In the genomic region with DNA sequence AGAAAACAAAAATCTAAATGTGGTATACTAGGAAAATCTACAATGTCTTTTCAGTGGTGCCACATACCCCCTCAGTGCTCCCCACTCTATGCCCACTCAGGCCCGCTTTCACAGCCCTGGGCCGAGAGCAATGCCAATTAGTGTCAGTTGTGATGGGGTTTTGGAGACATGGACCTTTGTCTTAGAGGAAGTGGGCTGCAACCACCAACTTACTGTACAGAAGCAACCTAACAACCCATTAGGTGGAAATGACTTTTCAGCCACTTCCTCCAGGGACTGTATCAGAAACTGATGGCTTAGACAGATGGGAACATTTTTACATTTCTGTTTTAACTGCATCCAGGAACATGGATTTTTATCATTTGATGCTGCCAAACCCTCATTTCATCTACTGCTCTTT, we compare ENCODE assay signal across 23 cellular contexts.
"Had no signal": no experiment of that assay in that cellular context is flagged by ENCODE, and none has a peak within 500 bp of the region (broad histone marks: within the 10 kb centered on the region; RNA-seq: fewer than 3 reads in every experiment).

No MANE protein-coding gene starts in this region.

- H3K4me3 ChIP-seq: colonic mucosa, dorsolateral prefrontal cortex, esophagus muscularis mucosa, heart left ventricle, transverse colon had no signal

- FAIRE-seq: bronchial epithelial cell, frontal cortex, islet of Langerhans, small intestine had no signal

- H3K4me1 ChIP-seq: colonic mucosa had no signal

- H3K9me3 ChIP-seq: colonic mucosa, esophagus muscularis mucosa, heart left ventricle, transverse colon had no signal

- H3K27me3 ChIP-seq: colonic mucosa, esophagus muscularis mucosa, heart left ventricle, transverse colon had no signal

- H3K27ac ChIP-seq: colonic mucosa, dorsolateral prefrontal cortex, esophagus muscularis mucosa, heart left ventricle, transverse colon had no signal

- DNase-seq: activated CD4-positive, alpha-beta memory T cell treated with anti-CD3 and anti-CD28 coated beads for 36 hours; activated CD4-positive, alpha-beta T cell treated with anti-CD3 and anti-CD28 coated beads for 48 hours; activated effector memory CD4-positive, alpha-beta T cell treated with Interleukin-2 at 50 U/mL for 16 hours; activated naive CD4-positive, alpha-beta T cell treated with anti-CD3 and anti-CD28 coated beads for 36 hours; activated naive CD8-positive, alpha-beta T cell treated with anti-CD3 and anti-CD28 coated beads, Interleukin-2, amount 10 ng/mL, durations not matched to agents 7 days and 5 days; activated T-cell treated with anti-CD3 and anti-CD28 coated beads, Interleukin-2, amount 50 U/mL, for 48 hours; amniotic stem cell; colonic mucosa; dorsolateral prefrontal cortex; heart left ventricle; naive B cell; small intestine; stimulated activated CD4-positive, alpha-beta T cell treated with anti-CD3 and anti-CD28 coated beads, Interleukin-15, amount 100 ng/mL, for 24 hours; stimulated activated CD4-positive, alpha-beta T cell treated with anti-CD3 and anti-CD28 coated beads, Interleukin-2, amount 100 ng/mL, for 48 hours; stimulated activated CD8-positive, alpha-beta memory T cell treated with anti-CD3 and anti-CD28 coated beads, Interleukin-4, amount 100 ng/mL, for 48 hours; stimulated activated naive B cell treated with anti-CD40 and anti-IgM and Interleukin-4, amounts not matched to agents 10 μg/mL and 1 μg/mL and 100 μg/mL, for 72 hours; T-helper 17 cell; transverse colon had no signal

- H3K36me3 ChIP-seq: colonic mucosa, esophagus muscularis mucosa, heart left ventricle, transverse colon had no signal

- ATAC-seq: heart left ventricle; sciatic nerve; stimulated activated naive B cell treated with anti-CD40 and anti-IgM and Interleukin-4, amounts not matched to agents 10 μg/mL and 1 μg/mL and 100 μg/mL, for 72 hours; T-helper 17 cell had no signal
